In the genomic region with DNA sequence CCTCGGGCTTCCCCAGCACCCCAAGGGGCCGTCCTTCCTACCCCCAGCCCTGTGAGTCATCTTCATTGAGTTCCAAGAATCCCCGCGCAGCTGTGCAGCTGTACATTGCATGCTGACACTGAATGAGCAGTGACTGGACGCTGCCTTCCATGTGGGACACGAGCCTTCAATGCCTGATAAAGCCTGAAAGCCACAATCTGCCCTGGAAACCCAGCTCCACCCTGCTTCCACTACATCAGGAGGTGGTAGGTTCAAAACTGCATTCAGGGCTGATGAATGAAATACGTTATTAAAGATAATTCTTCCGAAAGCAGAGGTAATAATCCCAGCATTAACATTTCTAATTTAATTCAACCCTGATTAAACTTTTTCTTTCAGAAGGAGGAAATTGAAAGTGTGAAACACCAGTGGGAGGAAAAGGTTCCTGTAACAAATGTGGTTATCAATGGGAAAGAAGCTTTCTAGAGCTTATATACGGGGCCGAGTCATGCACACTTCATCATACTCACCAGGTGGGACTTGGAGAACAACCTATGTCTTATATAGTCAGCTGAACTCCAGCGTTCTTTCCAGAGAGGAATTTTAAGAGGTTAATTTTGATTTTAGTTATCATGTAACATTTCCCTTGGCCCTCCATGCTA, we compare ENCODE assay signal across 9 cellular contexts.
DNase-seq lines count a peak whose midpoint lies in the region; ATAC-seq and TF ChIP-seq lines count a peak whose summit lies in the region.
"Had no signal": no experiment of that assay in that cellular context is flagged by ENCODE, and none has a peak within 500 bp of the region (broad histone marks: within the 10 kb centered on the region; RNA-seq: fewer than 3 reads in every experiment).

No MANE protein-coding gene starts in this region.

- H3K27ac ChIP-seq in esophagus muscularis mucosa (replicated peaks in 1 of 4), result no peak overlapping the region
- H3K27ac ChIP-seq: ascending aorta had no signal

- no peak for TF ChIP-seq POLR2A in esophagus muscularis mucosa (IDR thresholded peaks at IDR 0.05; ENCODE audit: low read depth)

- DNase-seq in Caki2 (ENCODE audit: low read depth), result peak; percentile 10
- DNase-seq in activated naive CD4-positive, alpha-beta T cell treated with anti-CD3 and anti-CD28 coated beads, Interleukin-2, amount 50 U/mL, for 16 hours, result peak; percentile 14
- DNase-seq in kidney glomerular epithelial cell (lab: John Stamatoyannopoulos, UW), result peak; percentile 60
- no peak for DNase-seq in esophagus muscularis mucosa (ENCODE audit: extremely low spot score)
- DNase-seq in NCI-H128 (lab: John Stamatoyannopoulos, UW; ENCODE audit: unreplicated experiment), result no peak
- DNase-seq in GDM1 (lab: John Stamatoyannopoulos, UW), result no peak

- 63% methylated on average over 9 of the region's 11 CpGs for WGBS in esophagus muscularis mucosa

- no peak for TF ChIP-seq EP300 in esophagus muscularis mucosa (IDR thresholded peaks at IDR 0.05)

- TF ChIP-seq CTCF in esophagus muscularis mucosa (IDR thresholded peaks at IDR 0.05), result no peak

- intact Hi-C loops in esophagus muscularis mucosa (cut with DNase I), result no loop called here

- peak; percentile 72 for ATAC-seq in HG02885 (IDR thresholded peaks at IDR 0.05; ENCODE audit: poor library complexity, unreplicated experiment)
- ATAC-seq in HG03354 (IDR thresholded peaks at IDR 0.05; ENCODE audit: poor library complexity, severe bottlenecking, unreplicated experiment), result no peak

- in situ Hi-C loops in Caki2 (cut with HindIII; ENCODE audit: low pct_unique_long_range_greater_than_20kb, low sequenced_read_pairs), result no loop called here

- H3K27me3 ChIP-seq in esophagus muscularis mucosa, result no peaks in the 10 kb centered on the region
- H3K27me3 ChIP-seq: ascending aorta had no signal

- H3K4me3 ChIP-seq in esophagus muscularis mucosa, result no peak overlapping the region
- H3K4me3 ChIP-seq: ascending aorta had no signal

- H3K36me3 ChIP-seq in esophagus muscularis mucosa, result no peaks in the 10 kb centered on the region
- H3K36me3 ChIP-seq: ascending aorta had no signal

- no peaks in the 10 kb centered on the region for H3K9me3 ChIP-seq in esophagus muscularis mucosa
- H3K9me3 ChIP-seq: ascending aorta had no signal

- peaks cover 0 to 8% (median 5%) of the 10 kb centered on the region in 4 donors for H3K4me1 ChIP-seq in esophagus muscularis mucosa
- H3K4me1 ChIP-seq: ascending aorta had no signal

Comparison
In these comparisons a context has a peak if more than half of its experiments do, and no peak if none do; other contexts are left out.
1. DNase-seq: peak in Caki2 (single experiment), activated naive CD4-positive, alpha-beta T cell treated with anti-CD3 and anti-CD28 coated beads, Interleukin-2, amount 50 U/mL, for 16 hours (single experiment) and kidney glomerular epithelial cell (single experiment); none in esophagus muscularis mucosa (single experiment), NCI-H128 (single experiment) and GDM1 (single experiment).